ENCODE assay signal across 8 cellular contexts in the genomic region with DNA sequence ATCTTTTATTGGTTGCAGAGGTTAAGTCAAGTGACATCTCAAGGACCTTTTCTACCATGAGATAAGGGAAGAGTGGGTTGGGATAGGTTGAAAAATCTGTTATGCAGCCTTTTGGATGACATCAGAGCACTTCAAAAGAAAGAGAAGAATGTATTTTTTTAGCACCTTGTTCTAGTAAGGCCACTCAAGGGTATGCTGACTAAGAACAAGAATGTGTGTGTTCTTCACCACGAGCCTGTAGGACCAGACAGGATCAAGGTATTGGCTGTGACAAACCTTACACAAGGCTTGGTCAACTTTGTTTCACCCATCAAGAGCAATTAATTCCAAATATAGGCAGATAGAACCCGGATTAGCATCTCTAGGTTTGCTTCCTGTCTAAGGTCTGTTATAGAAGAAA.
DNase-seq lines count a peak whose midpoint lies in the region; ATAC-seq, FAIRE-seq and TF ChIP-seq lines count a peak whose summit lies in the region.
"Had no signal": no experiment of that assay in that cellular context is flagged by ENCODE, and none has a peak within 500 bp of the region (broad histone marks: within the 10 kb centered on the region; RNA-seq: fewer than 3 reads in every experiment).

No MANE protein-coding gene starts in this region.

- no peak for DNase-seq in stimulated activated effector memory CD8-positive, alpha-beta T cell treated with anti-CD3 and anti-CD28 coated beads, Interleukin-12 subunit alpha, Interleukin-12 subunit beta, amount 100 ng/mL, for 72 hours (ENCODE audit: low spot score in 2 of 2)
- DNase-seq in caudate nucleus (lab: John Stamatoyannopoulos, UW), result no peak
- no peak for DNase-seq in NCI-H446 treated with DMSO at 0.1 percent for 48 hours (lab: John Stamatoyannopoulos, UW)
- no peak for DNase-seq in kidney
- DNase-seq: endodermal cell had no signal

- H3K9me3 ChIP-seq in kidney (ENCODE audit: control insufficient read depth in 1 of 2, low read length in 2 of 2), result no peaks in the 10 kb centered on the region

- H3K4me1 Mint-ChIP-seq in stimulated activated effector memory CD8-positive, alpha-beta T cell treated with anti-CD3 and anti-CD28 coated beads, Interleukin-12 subunit alpha, Interleukin-12 subunit beta, amount 100 ng/mL, for 72 hours, result no peaks in the 10 kb centered on the region
- H3K4me1 Mint-ChIP-seq: endodermal cell had no signal

- H3K4me1 ChIP-seq in kidney (ENCODE audit: control insufficient read depth in 1 of 2, insufficient read depth in 1 of 2, low read depth in 1 of 2, low read length in 2 of 2), result peaks cover 3% of the 10 kb centered on the region in 2 donors

- peak; percentile 60 for ATAC-seq in GM18873 (IDR thresholded peaks at IDR 0.05; ENCODE audit: low FRiP score, unreplicated experiment)
- ATAC-seq in GM21529 (IDR thresholded peaks at IDR 0.05; ENCODE audit: unreplicated experiment), result peak; percentile 84
- peak; percentile 94 for ATAC-seq in HG03432 (IDR thresholded peaks at IDR 0.05; ENCODE audit: unreplicated experiment)
- ATAC-seq in stimulated activated effector memory CD8-positive, alpha-beta T cell treated with anti-CD3 and anti-CD28 coated beads, Interleukin-12 subunit alpha, Interleukin-12 subunit beta, amount 100 ng/mL, for 72 hours, result peak; percentile 85

- no peak for TF ChIP-seq CTCF in kidney (IDR thresholded peaks at IDR 0.05; ENCODE audit: borderline replicate concordance, extremely low read depth, insufficient read depth)

- no peak overlapping the region for H3K4me3 Mint-ChIP-seq in stimulated activated effector memory CD8-positive, alpha-beta T cell treated with anti-CD3 and anti-CD28 coated beads, Interleukin-12 subunit alpha, Interleukin-12 subunit beta, amount 100 ng/mL, for 72 hours
- H3K4me3 Mint-ChIP-seq: endodermal cell had no signal

- H3K27ac Mint-ChIP-seq in stimulated activated effector memory CD8-positive, alpha-beta T cell treated with anti-CD3 and anti-CD28 coated beads, Interleukin-12 subunit alpha, Interleukin-12 subunit beta, amount 100 ng/mL, for 72 hours, result no peak overlapping the region
- H3K27ac Mint-ChIP-seq: endodermal cell had no signal

- H3K4me3 ChIP-seq in kidney (ENCODE audit: low read length in 2 of 2), result no peak overlapping the region

- H3K27ac ChIP-seq in caudate nucleus (ENCODE audit: low read depth, low read length), result no peak overlapping the region
- H3K27ac ChIP-seq in kidney (ENCODE audit: low read depth in 2 of 2, low read length in 2 of 2), result no peak overlapping the region

- no peaks in the 10 kb centered on the region for H3K36me3 Mint-ChIP-seq in stimulated activated effector memory CD8-positive, alpha-beta T cell treated with anti-CD3 and anti-CD28 coated beads, Interleukin-12 subunit alpha, Interleukin-12 subunit beta, amount 100 ng/mL, for 72 hours

- H3K36me3 ChIP-seq in kidney (ENCODE audit: control insufficient read depth in 1 of 2, insufficient read depth in 2 of 2, low read length in 2 of 2), result no peaks in the 10 kb centered on the region

- no peak overlapping the region for H3K9ac ChIP-seq in kidney (ENCODE audit: low read length in 2 of 2)

- no peaks in the 10 kb centered on the region for H3K9me3 Mint-ChIP-seq in stimulated activated effector memory CD8-positive, alpha-beta T cell treated with anti-CD3 and anti-CD28 coated beads, Interleukin-12 subunit alpha, Interleukin-12 subunit beta, amount 100 ng/mL, for 72 hours
- H3K9me3 Mint-ChIP-seq: endodermal cell had no signal

- intact Hi-C loops in kidney (cut with DNase I), result no loop called here

- no peak for FAIRE-seq in kidney (lab: Jason Lieb, UNC)
